12 cellular contexts compared by ENCODE assay signal in genomic region chr3:144763878-144764454, GRCh38.
DNase-seq lines count a peak whose midpoint lies in the region; ATAC-seq and TF ChIP-seq lines count a peak whose summit lies in the region.
"Had no signal": no experiment of that assay in that cellular context is flagged by ENCODE, and none has a peak within 500 bp of the region (broad histone marks: within the 10 kb centered on the region; RNA-seq: fewer than 3 reads in every experiment).

No MANE protein-coding gene starts in this region.

- TF ChIP-seq CTCF in astrocyte of the spinal cord (IDR thresholded peaks at IDR 0.05; ENCODE audit: low read depth, low read length) = no peak

- ATAC-seq in GM21381 (IDR thresholded peaks at IDR 0.05; ENCODE audit: unreplicated experiment) (peak; percentile 90), HG03139 (IDR thresholded peaks at IDR 0.05; ENCODE audit: unreplicated experiment) (peak; percentile 70)
- ATAC-seq: mucosa of descending colon had no signal

- DNase-seq in Ammon's horn (ENCODE audit: low spot score) (peak; percentile 28), astrocyte of the spinal cord (ENCODE audit: low read depth, low spot score) (peak; percentile 10), OCI-M2 (lab: John Stamatoyannopoulos, UW; ENCODE audit: unreplicated experiment) (no peak), GF-D8 (lab: John Stamatoyannopoulos, UW) (no peak), NCI-H1417 (lab: John Stamatoyannopoulos, UW) (no peak)
- DNase-seq in NK-92 treated with Interleukin-12 subunit alpha and Interleukin-12 subunit beta, amount 100 ng/mL, for 24 hours (lab: John Stamatoyannopoulos, UW) = no peak
- DNase-seq: adrenal gland; mucosa of descending colon; NCI-H1092 treated with DMSO at 0.1 percent for 48 hours; stimulated activated CD4-positive, alpha-beta T cell treated with anti-CD3 and anti-CD28 coated beads, Interleukin-4, amount 100 ng/mL, for 1 hour had no signal

- in situ Hi-C loops in astrocyte of the spinal cord (cut with HindIII; ENCODE audit: low sequenced_read_pairs) = no loop called here

- no peak overlapping the region for H3K4me3 ChIP-seq in astrocyte of the spinal cord (ENCODE audit: low read depth, low read length)
- H3K4me3 ChIP-seq: mucosa of descending colon had no signal

Comparison
In these comparisons a context has a peak if more than half of its experiments do, and no peak if none do; other contexts are left out.
1. DNase-seq: peak in Ammon's horn (single experiment) and astrocyte of the spinal cord (single experiment); none in OCI-M2 (single experiment), NK-92 treated with Interleukin-12 subunit alpha and Interleukin-12 subunit beta, amount 100 ng/mL, for 24 hours (single experiment), GF-D8 (single experiment) and NCI-H1417 (0 of 3).